ENCODE assay signal across 8 cellular contexts in the genomic region with DNA sequence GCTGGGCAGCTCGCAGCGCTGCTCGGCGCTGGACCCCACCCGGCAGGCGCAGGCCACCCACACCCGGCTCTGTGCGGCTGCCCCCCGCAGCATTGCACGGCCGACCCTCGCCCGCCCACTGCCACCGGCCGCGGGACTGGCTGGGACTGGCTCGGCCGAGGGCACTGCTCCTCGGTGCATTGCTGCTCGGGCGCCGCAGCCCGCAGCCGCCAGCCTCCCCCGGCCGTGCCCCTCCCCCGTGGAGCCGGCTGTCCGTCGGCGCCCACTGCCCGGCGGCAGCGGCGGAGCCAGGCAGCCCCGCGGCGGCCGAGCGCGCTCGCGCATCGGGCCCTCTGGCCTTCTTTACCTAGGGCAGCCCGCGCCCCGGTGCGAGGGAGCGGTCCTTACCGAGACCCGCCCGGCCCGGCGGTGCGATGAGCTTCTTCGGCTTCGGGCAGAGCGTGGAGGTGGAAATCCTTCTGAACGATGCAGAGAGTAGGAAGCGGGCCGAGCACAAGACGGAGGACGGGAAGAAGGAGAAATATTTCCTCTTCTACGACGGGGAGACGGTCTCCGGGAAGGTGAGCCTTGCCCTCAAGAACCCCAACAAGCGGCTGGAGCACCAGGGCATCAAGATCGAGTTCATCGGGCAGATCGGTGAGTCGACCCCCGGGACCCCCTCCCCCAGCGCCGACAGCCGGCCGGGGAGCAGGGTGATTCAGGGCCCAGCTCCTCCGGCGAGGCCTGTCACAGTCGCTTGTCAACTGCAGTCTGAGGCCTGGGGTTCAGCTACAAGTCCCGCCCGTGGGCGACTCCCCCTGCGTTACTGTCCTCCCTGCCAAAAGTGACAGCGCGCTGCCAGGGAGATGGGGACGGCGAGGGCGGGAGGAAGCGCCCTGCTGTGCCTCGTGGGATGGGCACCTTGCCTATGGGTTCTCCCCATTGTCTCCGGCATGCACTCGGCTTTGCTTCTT. TPM values are rescaled to one million over a fixed set of nuclear protein-coding genes. Genes with fewer than 3 reads are reported as not detected.
DNase-seq lines count a peak whose midpoint lies in the region; ATAC-seq and TF ChIP-seq lines count a peak whose summit lies in the region.

No MANE protein-coding gene starts in this region.

- peak overlapping the region; percentile 97 for H3K4me3 Mint-ChIP-seq in activated CD8-positive, alpha-beta T cell treated with anti-CD3 and anti-CD28 coated beads, Interleukin-2, amount 10 ng/mL, durations not matched to agents 7 days and 5 days
- peak overlapping the region; percentile 95 for H3K4me3 Mint-ChIP-seq in effector memory CD8-positive, alpha-beta T cell
- peak overlapping the region; percentile 94 for H3K4me3 Mint-ChIP-seq in mesothelial cell of epicardium

- H3K4me1 Mint-ChIP-seq in activated CD8-positive, alpha-beta T cell treated with anti-CD3 and anti-CD28 coated beads, Interleukin-2, amount 10 ng/mL, durations not matched to agents 7 days and 5 days (ENCODE audit: low read depth): peaks cover 76% of the 10 kb centered on the region
- peaks cover 56 to 69% of the 10 kb centered on the region in 2 donors for H3K4me1 Mint-ChIP-seq in effector memory CD8-positive, alpha-beta T cell (ENCODE audit: low read depth in 2 of 2)
- H3K4me1 Mint-ChIP-seq in mesothelial cell of epicardium: peaks cover 39% of the 10 kb centered on the region

- DNase-seq in NCI-H748 (lab: John Stamatoyannopoulos, UW; ENCODE audit: unreplicated experiment): peak; percentile 65
- no peak for DNase-seq in NCI-H748 treated with DMSO at 0.1 percent for 48 hours (lab: John Stamatoyannopoulos, UW)
- peak; percentile 12 for DNase-seq in NCI-H446 treated with DMSO at 0.1 percent for 48 hours (lab: John Stamatoyannopoulos, UW)
- DNase-seq in activated CD8-positive, alpha-beta T cell treated with anti-CD3 and anti-CD28 coated beads, Interleukin-2, amount 10 ng/mL, durations not matched to agents 7 days and 5 days: peak; percentile 78
- peak; percentile 25 to 42 (median 27) for DNase-seq in effector memory CD8-positive, alpha-beta T cell
- peak; percentile 38 to 45 for DNase-seq in mesothelial cell of epicardium (ENCODE audit: low spot score in 2 of 2, unreplicated experiment in 2 of 2)
- DNase-seq in stimulated activated CD8-positive, alpha-beta memory T cell treated with anti-CD3 and anti-CD28 coated beads, Interleukin-2, amount 100 ng/mL, for 48 hours (ENCODE audit: low read depth in 2 of 2): peak; percentile 34 to 60

- CTCF ChIA-PET in activated CD8-positive, alpha-beta T cell treated with anti-CD3 and anti-CD28 coated beads, Interleukin-2, amount 10 ng/mL, durations not matched to agents 7 days and 5 days (lab: Charles Lee): interaction anchor here (0.9 to 3.0 kb wide), 11 partner anchors 9 to 297 kb away, joined by 3 to 25 read pairs (median 5); partner anchors contain the start of gene GLB1L3

- H3K27ac Mint-ChIP-seq in activated CD8-positive, alpha-beta T cell treated with anti-CD3 and anti-CD28 coated beads, Interleukin-2, amount 10 ng/mL, durations not matched to agents 7 days and 5 days: peak overlapping the region; percentile 92
- peak overlapping the region; percentile 83 to 96 for H3K27ac Mint-ChIP-seq in effector memory CD8-positive, alpha-beta T cell
- peak overlapping the region; percentile 87 for H3K27ac Mint-ChIP-seq in mesothelial cell of epicardium

- peak; percentile 30 for ATAC-seq in HG03025 (IDR thresholded peaks at IDR 0.05; ENCODE audit: low FRiP score, unreplicated experiment)
- ATAC-seq in activated CD8-positive, alpha-beta T cell treated with anti-CD3 and anti-CD28 coated beads, Interleukin-2, amount 10 ng/mL, durations not matched to agents 7 days and 5 days: peak; percentile 37
- ATAC-seq in effector memory CD8-positive, alpha-beta T cell (replicated peaks): peak; percentile 7

- H3K27me3 Mint-ChIP-seq in activated CD8-positive, alpha-beta T cell treated with anti-CD3 and anti-CD28 coated beads, Interleukin-2, amount 10 ng/mL, durations not matched to agents 7 days and 5 days (ENCODE audit: low read depth): no peaks in the 10 kb centered on the region
- H3K27me3 Mint-ChIP-seq in effector memory CD8-positive, alpha-beta T cell: no peaks in the 10 kb centered on the region
- H3K27me3 Mint-ChIP-seq in mesothelial cell of epicardium (ENCODE audit: low read depth): no peaks in the 10 kb centered on the region

- no peak for TF ChIP-seq CTCF in mesothelial cell of epicardium (IDR thresholded peaks at IDR 0.05; ENCODE audit: unreplicated experiment)

- POLR2A ChIA-PET in activated CD8-positive, alpha-beta T cell treated with anti-CD3 and anti-CD28 coated beads, Interleukin-2, amount 10 ng/mL, durations not matched to agents 7 days and 5 days (lab: Charles Lee): interaction anchor here (0.6 to 4.7 kb wide), 26 partner anchors 9 to 1503 kb away, joined by 3 to 50 read pairs (median 4); partner anchors contain the start of genes ACAD8, GLB1L3, JAM3 and THYN1

- H3K9me3 Mint-ChIP-seq in activated CD8-positive, alpha-beta T cell treated with anti-CD3 and anti-CD28 coated beads, Interleukin-2, amount 10 ng/mL, durations not matched to agents 7 days and 5 days (ENCODE audit: insufficient read depth): no peaks in the 10 kb centered on the region
- H3K9me3 Mint-ChIP-seq in effector memory CD8-positive, alpha-beta T cell: no peaks in the 10 kb centered on the region
- no peaks in the 10 kb centered on the region for H3K9me3 Mint-ChIP-seq in mesothelial cell of epicardium

- H3K36me3 Mint-ChIP-seq in activated CD8-positive, alpha-beta T cell treated with anti-CD3 and anti-CD28 coated beads, Interleukin-2, amount 10 ng/mL, durations not matched to agents 7 days and 5 days (ENCODE audit: low read depth): peaks cover 52% of the 10 kb centered on the region
- H3K36me3 Mint-ChIP-seq in effector memory CD8-positive, alpha-beta T cell (ENCODE audit: insufficient read depth): peaks cover 31% of the 10 kb centered on the region
- no peaks in the 10 kb centered on the region for H3K36me3 Mint-ChIP-seq in mesothelial cell of epicardium

RNA-seq across cellular contexts. Expression of gene VPS26B, which starts 0.5 kb away (rescaled TPM):
- total RNA-seq in activated CD8-positive, alpha-beta T cell treated with anti-CD3 and anti-CD28 coated beads, Interleukin-2, amount 10 ng/mL, durations not matched to agents 7 days and 5 days: 10 to 100 TPM; 55.1 TPM
- total RNA-seq in mesothelial cell of epicardium: 42.4 to 47.8 TPM (median 43.9 TPM) in 3 replicates

RNA-seq across cellular contexts. Expression of gene NCAPD3, which starts 1.2 kb away (rescaled TPM):
- 100 to 1,000 TPM; 125 to 136 TPM for total RNA-seq in activated CD8-positive, alpha-beta T cell treated with anti-CD3 and anti-CD28 coated beads, Interleukin-2, amount 10 ng/mL, durations not matched to agents 7 days and 5 days
- 25.4 to 30.9 TPM (median 30.0 TPM) in 3 replicates for total RNA-seq in mesothelial cell of epicardium

RNA-seq across cellular contexts. Expression of gene THYN1, which starts 28.2 kb away (rescaled TPM):
- total RNA-seq in activated CD8-positive, alpha-beta T cell treated with anti-CD3 and anti-CD28 coated beads, Interleukin-2, amount 10 ng/mL, durations not matched to agents 7 days and 5 days: 10 to 100 TPM; 53.7 to 56.1 TPM
- total RNA-seq in mesothelial cell of epicardium: 34.2 to 38.6 TPM (median 34.9 TPM) in 3 replicates

RNA-seq across cellular contexts. Expression of gene ACAD8, which starts 28.4 kb away (rescaled TPM):
- 10 to 100 TPM; 20.7 to 21.1 TPM for total RNA-seq in activated CD8-positive, alpha-beta T cell treated with anti-CD3 and anti-CD28 coated beads, Interleukin-2, amount 10 ng/mL, durations not matched to agents 7 days and 5 days
- 23.1 to 24.4 TPM (median 23.1 TPM) in 3 replicates for total RNA-seq in mesothelial cell of epicardium

RNA-seq across cellular contexts. Expression of gene GLB1L3, which starts 51.2 kb away (rescaled TPM):
- total RNA-seq in activated CD8-positive, alpha-beta T cell treated with anti-CD3 and anti-CD28 coated beads, Interleukin-2, amount 10 ng/mL, durations not matched to agents 7 days and 5 days: 1 to 10 TPM; 3.8 to 4.0 TPM
- not detected in 3 replicates for total RNA-seq in mesothelial cell of epicardium
